Comparison of ENCODE assay signal across 2 cellular contexts in the genomic region with DNA sequence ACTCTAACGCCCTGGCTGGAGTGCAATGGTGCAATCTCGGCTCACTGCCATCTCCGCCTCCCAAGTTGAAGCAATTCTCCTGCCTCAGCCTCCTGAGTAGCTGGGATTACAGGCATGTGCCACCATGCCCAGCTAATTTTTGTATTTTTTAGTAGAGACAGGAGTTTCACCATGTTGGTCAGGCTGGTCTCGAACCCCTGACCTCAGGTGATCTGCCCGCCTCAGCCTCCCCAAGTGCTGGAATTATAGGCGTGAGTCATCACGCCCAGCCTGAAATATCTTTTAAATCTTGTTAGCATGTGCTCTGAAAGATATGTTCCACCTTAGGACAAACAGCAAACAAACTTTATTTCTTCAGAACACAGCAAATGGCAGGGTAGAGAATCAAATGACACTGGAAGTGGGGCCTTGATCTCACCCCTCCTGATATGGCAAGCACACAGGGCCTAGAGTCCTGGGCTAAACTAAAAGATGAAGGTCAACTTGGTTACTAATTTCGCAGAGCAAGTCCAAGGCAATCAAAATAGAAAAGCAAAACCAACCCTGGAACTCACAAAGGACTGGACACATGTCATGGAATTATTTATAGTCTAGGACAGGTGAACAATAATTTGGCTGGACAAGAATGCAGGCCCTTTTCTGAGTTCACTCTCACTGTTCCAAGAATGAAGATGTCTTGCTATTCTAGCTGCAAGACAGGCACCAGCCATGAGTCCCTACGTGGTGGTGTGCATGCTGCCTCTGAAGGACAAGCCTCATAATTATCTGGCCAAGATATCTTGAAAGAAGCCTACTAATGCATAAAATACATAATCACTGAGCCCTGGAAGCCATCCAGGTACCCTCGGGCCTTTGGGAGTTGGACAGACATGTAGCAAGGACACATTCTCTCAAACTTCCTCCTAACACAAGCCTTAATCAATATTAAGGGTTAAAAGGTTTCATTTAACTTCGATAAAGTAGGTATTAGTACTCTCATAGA.
TF ChIP-seq lines count a peak whose summit lies in the region.

No MANE protein-coding gene starts in this region.

TF ChIP-seq in SK-N-SH, 30 proteins besides CTCF, POLR2A, EP300 and RAD21 (continued from another document):
- TF ChIP-seq PBX3 (IDR thresholded peaks at IDR 0.05) (no peak), REST (IDR thresholded peaks at IDR 0.05; ENCODE audit: low read depth, low read length) (no peak), GABPA (IDR thresholded peaks at IDR 0.05; ENCODE audit: low read depth) (no peak), MEF2A (IDR thresholded peaks at IDR 0.05; ENCODE audit: borderline replicate concordance, low read depth) (no peak), RXRA (IDR thresholded peaks at IDR 0.05; ENCODE audit: borderline replicate concordance, low read depth) (no peak), USF2 (IDR thresholded peaks at IDR 0.05; ENCODE audit: borderline replicate concordance, low read depth, low read length) (no peak), ZBTB33 (IDR thresholded peaks at IDR 0.05; ENCODE audit: borderline replicate concordance, low read depth) (no peak), POLR2AphosphoS5 (IDR thresholded peaks at IDR 0.05; ENCODE audit: low read depth, low read length) (no peak), SIN3A (IDR thresholded peaks at IDR 0.05; ENCODE audit: borderline replicate concordance, low read depth, low read length) (no peak), MXI1 (IDR thresholded peaks at IDR 0.05; ENCODE audit: low read depth, low read length) (no peak), RFX5 (IDR thresholded peaks at IDR 0.05; ENCODE audit: low read length) (no peak), TAF1 (IDR thresholded peaks at IDR 0.05; ENCODE audit: borderline replicate concordance, low read depth, low read length) (no peak)
- TF ChIP-seq, protein P1, sequence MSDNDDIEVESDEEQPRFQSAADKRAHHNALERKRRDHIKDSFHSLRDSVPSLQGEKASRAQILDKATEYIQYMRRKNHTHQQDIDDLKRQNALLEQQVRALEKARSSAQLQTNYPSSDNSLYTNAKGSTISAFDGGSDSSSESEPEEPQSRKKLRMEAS (IDR thresholded peaks at IDR 0.05; ENCODE audit: low read depth) = no peak

TF ChIP-seq in SK-N-SH treated with all-trans-retinoic acid at 6 μM for 48 hours, 23 proteins besides CTCF, POLR2A, EP300 and RAD21 (continued from another document):
- TF ChIP-seq ZFP30 (CRISPR knock-in tag; IDR thresholded peaks at IDR 0.05) (no peak), PATZ1 (CRISPR knock-in tag; IDR thresholded peaks at IDR 0.05; ENCODE audit: borderline replicate concordance) (no peak), ISL1 (CRISPR knock-in tag; IDR thresholded peaks at IDR 0.05) (no peak), CSDC2 (CRISPR knock-in tag; IDR thresholded peaks at IDR 0.05) (no peak), TSHZ2 (CRISPR knock-in tag; IDR thresholded peaks at IDR 0.05) (no peak)
- TF ChIP-seq, protein P2, sequence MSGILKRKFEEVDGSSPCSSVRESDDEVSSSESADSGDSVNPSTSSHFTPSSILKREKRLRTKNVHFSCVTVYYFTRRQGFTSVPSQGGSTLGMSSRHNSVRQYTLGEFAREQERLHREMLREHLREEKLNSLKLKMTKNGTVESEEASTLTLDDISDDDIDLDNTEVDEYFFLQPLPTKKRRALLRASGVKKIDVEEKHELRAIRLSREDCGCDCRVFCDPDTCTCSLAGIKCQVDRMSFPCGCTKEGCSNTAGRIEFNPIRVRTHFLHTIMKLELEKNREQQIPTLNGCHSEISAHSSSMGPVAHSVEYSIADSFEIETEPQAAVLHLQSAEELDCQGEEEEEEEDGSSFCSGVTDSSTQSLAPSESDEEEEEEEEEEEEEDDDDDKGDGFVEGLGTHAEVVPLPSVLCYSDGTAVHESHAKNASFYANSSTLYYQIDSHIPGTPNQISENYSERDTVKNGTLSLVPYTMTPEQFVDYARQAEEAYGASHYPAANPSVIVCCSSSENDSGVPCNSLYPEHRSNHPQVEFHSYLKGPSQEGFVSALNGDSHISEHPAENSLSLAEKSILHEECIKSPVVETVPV (CRISPR knock-in tag; IDR thresholded peaks at IDR 0.05) = no peak
